In the genomic region with DNA sequence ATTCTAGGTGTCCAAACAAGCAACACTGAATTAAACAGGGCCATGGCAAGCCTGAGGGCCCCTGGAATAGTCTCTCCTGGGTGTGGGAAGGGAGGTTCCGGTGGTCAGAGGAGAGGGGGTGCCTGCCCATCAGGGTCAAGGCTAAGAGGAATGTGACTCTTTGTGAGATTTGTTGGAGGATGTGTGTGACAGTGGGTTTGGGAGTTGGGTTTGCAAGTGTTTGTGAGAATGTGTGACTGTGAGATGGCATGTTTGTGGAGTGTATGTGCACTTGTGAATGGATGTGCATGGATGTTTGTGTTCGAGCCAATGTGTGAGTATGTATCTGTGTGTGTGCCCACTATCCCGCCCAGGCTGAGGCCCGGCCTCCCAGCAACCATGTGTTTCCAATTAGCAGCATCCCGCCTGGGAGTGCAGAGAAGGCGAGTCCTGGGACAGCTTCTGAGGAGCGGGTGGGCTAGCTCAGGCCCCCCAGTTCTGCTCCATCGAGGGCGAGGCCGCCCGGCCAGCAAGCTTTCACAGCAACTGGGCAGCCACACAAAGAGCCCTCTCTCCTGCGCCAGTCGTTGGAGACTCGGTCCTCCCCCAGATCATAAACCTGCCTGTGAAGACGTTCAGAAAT, we compare ENCODE assay signal across 25 cellular contexts. TPM values are rescaled to one million over a fixed set of nuclear protein-coding genes. Genes with fewer than 3 reads are reported as not detected.
DNase-seq lines count a peak whose midpoint lies in the region; ATAC-seq, FAIRE-seq and TF ChIP-seq lines count a peak whose summit lies in the region.
"Had no signal": no experiment of that assay in that cellular context is flagged by ENCODE, and none has a peak within 500 bp of the region (broad histone marks: within the 10 kb centered on the region; RNA-seq: fewer than 3 reads in every experiment).

No MANE protein-coding gene starts in this region.

- no peak overlapping the region for H3K4ac ChIP-seq in IMR-90 (ENCODE audit: low read depth, low read length)
- H3K4ac ChIP-seq in H1 (replicated peaks; ENCODE audit: insufficient read length, low read depth, low read length) = no peak overlapping the region

- H3K27me3 ChIP-seq in IMR-90 (ENCODE audit: control insufficient read depth, insufficient read depth, low read length) (peaks cover 2% of the 10 kb centered on the region), H1 (replicated peaks in 1 of 4; ENCODE audit: control insufficient read depth in 3 of 4, extremely low read depth in 1 of 4, insufficient read depth in 3 of 4, low read length in 3 of 4) (peaks cover 97 to 100% (median 99%) of the 10 kb centered on the region in 4 experiments), right lobe of liver (peaks cover 0 to 40% of the 10 kb centered on the region in 2 donors), spleen (replicated peaks in 1 of 7) (peaks cover 5 to 99% (median 89%) of the 10 kb centered on the region in 7 donors)

- dilution Hi-C loops in IMR-90 (cut with HindIII; ENCODE audit: low sequenced_read_pairs, unreplicated experiment) = no loop called here

- no peaks in the 10 kb centered on the region for H4K20me1 ChIP-seq in IMR-90 (ENCODE audit: insufficient read depth, low read length)
- H4K20me1 ChIP-seq in H1 (replicated peaks in 1 of 2; ENCODE audit: control insufficient read depth in 1 of 2, insufficient read depth in 2 of 2, low read length in 2 of 2) = peaks cover 33 to 38% of the 10 kb centered on the region in 2 experiments

- no peak overlapping the region for H3K9ac ChIP-seq in IMR-90 (ENCODE audit: low read depth, low read length)
- no peak overlapping the region for H3K9ac ChIP-seq in H1 (replicated peaks in 1 of 4; ENCODE audit: extremely low read depth in 1 of 4, low read depth in 3 of 4, low read length in 3 of 4)

- TF ChIP-seq POLR2A in IMR-90 (IDR thresholded peaks at IDR 0.05; ENCODE audit: low read depth, low read length) = no peak
- no peak for TF ChIP-seq POLR2A in H1 (IDR thresholded peaks at IDR 0.05; ENCODE audit: control extremely low read depth in 1 of 2, low read depth in 2 of 2, low read length in 2 of 2)
- no peak for TF ChIP-seq POLR2A in right lobe of liver (IDR thresholded peaks at IDR 0.05)
- no peak for TF ChIP-seq POLR2A in spleen (IDR thresholded peaks at IDR 0.05)

- no peak overlapping the region for H2BK20ac ChIP-seq in IMR-90 (ENCODE audit: low read depth, low read length)
- no peak overlapping the region for H2BK20ac ChIP-seq in H1 (ENCODE audit: low read length)

- no peak overlapping the region for H2BK120ac ChIP-seq in IMR-90 (ENCODE audit: low read depth, low read length)
- H2BK120ac ChIP-seq in H1 (replicated peaks; ENCODE audit: low read depth, low read length) = no peak overlapping the region

- H3K23me2 ChIP-seq in H1 (ENCODE audit: low read depth, low read length) = peaks cover 6% of the 10 kb centered on the region; the same call in 1 of the 2 replicates

- POLR2A ChIA-PET in IMR-90 (lab: Charles Lee; ENCODE audit: unreplicated experiment) (no interaction called here), H1 (lab: Charles Lee; ENCODE audit: partially characterized antibody) (interaction anchor here (3.4 kb wide), 1 partner anchor 15 kb away, joined by 13 read pairs; no protein-coding TSS in a partner anchor)

- H4K91ac ChIP-seq in IMR-90 (ENCODE audit: insufficient read depth, low read depth, low read length) (no peak overlapping the region), H1 (replicated peaks; ENCODE audit: insufficient read length, low read length) (no peak overlapping the region)

- H2AFZ ChIP-seq in IMR-90 (replicated peaks; ENCODE audit: low read length, poor library complexity) (peak overlapping the region; percentile 18), H1 (ENCODE audit: low read length) (no peak overlapping the region)

- no peaks in the 10 kb centered on the region for H3K9me3 ChIP-seq in IMR-90 (ENCODE audit: control insufficient read depth, insufficient read depth, low read length)
- no peaks in the 10 kb centered on the region; a peak in 1 of 4 replicates for H3K9me3 ChIP-seq in H1 (ENCODE audit: insufficient read depth in 2 of 2, low read depth in 1 of 2, low read length in 1 of 2)
- H3K9me3 ChIP-seq in right lobe of liver = no peaks in the 10 kb centered on the region
- no peaks in the 10 kb centered on the region for H3K9me3 ChIP-seq in spleen
- H3K9me3 ChIP-seq: gastrocnemius medialis had no signal

- H3K9me1 ChIP-seq in IMR-90 (ENCODE audit: insufficient read depth, low read length) = no peaks in the 10 kb centered on the region

- H3K18ac ChIP-seq in IMR-90 (ENCODE audit: low read depth, low read length) (no peak overlapping the region), H1 (ENCODE audit: extremely low read depth, low read length) (no peak overlapping the region)

- 93% methylated on average over 8 of the region's 15 CpGs; no CpG with 5 or more reads in 1 of the 2 experiments for WGBS in IMR-90 (ENCODE audit: extremely low coverage in 2 of 2, insufficient read length in 1 of 2), 2 experiments
- WGBS in H1 (ENCODE audit: extremely low coverage in 1 of 2, insufficient coverage in 1 of 2, insufficient read length in 1 of 2, insufficient replicate concordance in 2 of 2, low coverage in 1 of 2, low lambda C conversion rate in 2 of 2, missing lambda C conversion rate in 1 of 2), 2 experiments = 72% methylated on average over 15 of the region's 15 CpGs; no CpG with 5 or more reads in 1 of the 2 experiments
- WGBS in right lobe of liver (ENCODE audit: insufficient coverage, low coverage, low lambda C conversion rate, missing lambda C conversion rate) = 97% methylated on average over 7 of the region's 15 CpGs
- 92 to 97% (median 96%) methylated on average over 13 to 15 of the region's 15 CpGs for WGBS in spleen, 5 donors

- no peak for ATAC-seq in IMR-90 (ENCODE audit: low read depth)
- no peak for ATAC-seq in right lobe of liver
- ATAC-seq in sciatic nerve = peak; percentile 32
- ATAC-seq in HG03432 (IDR thresholded peaks at IDR 0.05; ENCODE audit: unreplicated experiment) = no peak
- no peak for ATAC-seq in GM21737 (IDR thresholded peaks at IDR 0.05; ENCODE audit: unreplicated experiment)
- ATAC-seq: activated CD4-positive, alpha-beta T cell treated with anti-CD3 and anti-CD28 coated beads for 36 hours; activated T-cell treated with anti-CD3 and anti-CD28 coated beads, Interleukin-2, amount 50 U/mL, for 72 hours; gastrocnemius medialis; left cardiac atrium; naive thymus-derived CD4-positive, alpha-beta T cell; stimulated activated naive B cell treated with anti-CD40 and anti-IgM and Interleukin-4, amounts not matched to agents 10 μg/mL and 1 μg/mL and 100 μg/mL, for 72 hours had no signal

- H2BK12ac ChIP-seq in H1 (ENCODE audit: low read depth, low read length) = 0 out of 2 replicates have a peak overlapping the region, but pooled peaks have one; percentile 17

- H3K56ac ChIP-seq in IMR-90 (ENCODE audit: extremely low read depth, insufficient read depth, low read length) (no peak overlapping the region), H1 (replicated peaks; ENCODE audit: insufficient read length, low read depth, low read length) (no peak overlapping the region)

- no peak for TF ChIP-seq RAD21 in IMR-90 (IDR thresholded peaks at IDR 0.05; ENCODE audit: low read length)
- TF ChIP-seq RAD21 in H1 (IDR thresholded peaks at IDR 0.05 in 1 of 2, conservative IDR thresholded peaks at IDR 0.05 in 1 of 2; ENCODE audit: low read depth in 2 of 2, low read length in 2 of 2) = no peak

- CTCF ChIA-PET in IMR-90 (lab: Yijun Ruan, JAX) (no interaction called here), H1 (lab: Charles Lee; ENCODE audit: partially characterized antibody) (interaction anchor here (2.8 kb wide), 1 partner anchor 10 kb away, joined by 13 read pairs; no protein-coding TSS in a partner anchor)

- H3K27ac ChIP-seq in IMR-90 (ENCODE audit: insufficient read depth, low read length) (no peak overlapping the region), H1 (ENCODE audit: low read depth, low read length) (no peak overlapping the region), right lobe of liver (no peak overlapping the region), spleen (no peak overlapping the region)
- H3K27ac ChIP-seq: epithelial cell of prostate, gastrocnemius medialis, skin epidermis had no signal

- DNase-seq in IMR-90 (no peak), H1 (ENCODE audit: low read depth in 1 of 2, low spot score in 2 of 2) (no peak), right lobe of liver (peak in 2 of 3 donors; percentile 35 to 36), sciatic nerve (ENCODE audit: low spot score) (no peak), spleen (no peak), NCI-H2196 treated with DMSO at 0.1 percent for 48 hours (lab: John Stamatoyannopoulos, UW; ENCODE audit: unreplicated experiment) (no peak)
- DNase-seq: activated CD4-positive, alpha-beta T cell treated with anti-CD3 and anti-CD28 coated beads for 36 hours; activated T-cell treated with anti-CD3 and anti-CD28 coated beads, Interleukin-2, amount 50 U/mL, for 72 hours; CD4-positive, CD25-positive, alpha-beta regulatory T cell; gastrocnemius medialis; HCEC 1CT; left cardiac atrium; MV-4-11; naive thymus-derived CD4-positive, alpha-beta T cell; NCI-H1694; NCI-H2171 treated with DMSO at 0.1 percent for 48 hours; NCI-H526 treated with DMSO at 0.1 percent for 48 hours; Right ventricle myocardium superior; stimulated activated CD4-positive, alpha-beta T cell treated with anti-CD3 and anti-CD28 coated beads, Interleukin-2, amount 100 ng/mL, for 24 hours; stimulated activated naive B cell treated with anti-CD40 and anti-IgM and Interleukin-4, amounts not matched to agents 10 μg/mL and 1 μg/mL and 100 μg/mL, for 72 hours had no signal

- H3K4me1 ChIP-seq in IMR-90 (ENCODE audit: control insufficient read depth, insufficient read depth, low read length) = peaks cover 9% of the 10 kb centered on the region
- H3K4me1 ChIP-seq in H1 (replicated peaks in 1 of 4; ENCODE audit: control insufficient read depth in 3 of 4, insufficient read depth in 4 of 4, low read length in 3 of 4) = peaks cover 0 to 26% (median 18%) of the 10 kb centered on the region in 4 experiments; a peak in 5 of 7 replicates
- H3K4me1 ChIP-seq in right lobe of liver = peaks cover 0 to 18% (median 0%) of the 10 kb centered on the region in 4 donors
- peaks cover 16 to 47% (median 36%) of the 10 kb centered on the region in 6 donors for H3K4me1 ChIP-seq in spleen

- no peak overlapping the region for H3K14ac ChIP-seq in IMR-90 (replicated peaks; ENCODE audit: low read depth, low read length)
- H3K14ac ChIP-seq in H1 (ENCODE audit: insufficient read length) = no peak overlapping the region

- H3K23ac ChIP-seq in IMR-90 (ENCODE audit: low read depth, low read length) (0 out of 2 replicates have a peak overlapping the region, but pooled peaks have one; percentile 48), H1 (ENCODE audit: insufficient read length) (no peak overlapping the region)

- H2AK5ac ChIP-seq in IMR-90 (ENCODE audit: low read depth, low read length) = no peak overlapping the region
- H2AK5ac ChIP-seq in H1 (ENCODE audit: low read depth, low read length) = peak overlapping the region; percentile 82; the same call in 1 of the 2 replicates

- H4K8ac ChIP-seq in IMR-90 (ENCODE audit: low read depth in 2 of 2, low read length in 2 of 2) = no peak overlapping the region
- no peak overlapping the region for H4K8ac ChIP-seq in H1 (ENCODE audit: extremely low read depth, insufficient read depth, low read length)

- in situ Hi-C loops in IMR-90 (cut with MboI; ENCODE audit: low sequenced_read_pairs) = no loop called here

- H4K5ac ChIP-seq in IMR-90 (ENCODE audit: low read depth, low read length) (no peak overlapping the region), H1 (ENCODE audit: insufficient read length, low read depth, low read length) (no peak overlapping the region)

- BruUV-seq in IMR-90 (replicated peaks; lab: Mats Ljungman, UMichigan) = no TSS peak

- H2AK9ac ChIP-seq in IMR-90 (replicated peaks; ENCODE audit: low read depth, low read length, poor library complexity) = no peak overlapping the region

- no peak overlapping the region for H2BK5ac ChIP-seq in IMR-90 (ENCODE audit: low read depth, low read length, poor library complexity, severe bottlenecking)
- H2BK5ac ChIP-seq in H1 (ENCODE audit: low read depth, low read length) = no peak overlapping the region

- no peak overlapping the region for H3K4me2 ChIP-seq in IMR-90 (ENCODE audit: low read depth, low read length)
- H3K4me2 ChIP-seq in H1 (ENCODE audit: insufficient read depth in 1 of 2, low read depth in 2 of 2, low read length in 2 of 2) = no peak overlapping the region

- H3K36me3 ChIP-seq in IMR-90 (ENCODE audit: control insufficient read depth, insufficient read depth, low read length) = peaks cover 8% of the 10 kb centered on the region; the same call in 1 of the 2 replicates
- H3K36me3 ChIP-seq in H1 (ENCODE audit: control insufficient read depth in 2 of 4, insufficient read depth in 4 of 4, low read length in 3 of 4) = peaks cover 0 to 11% (median 0%) of the 10 kb centered on the region in 4 experiments; a peak in 2 of 8 replicates
- H3K36me3 ChIP-seq in right lobe of liver = no peaks in the 10 kb centered on the region
- peaks cover 0 to 20% (median 0%) of the 10 kb centered on the region in 6 donors for H3K36me3 ChIP-seq in spleen
- H3K36me3 ChIP-seq: gastrocnemius medialis had no signal

- no peak for TF ChIP-seq CTCF in IMR-90 (conservative IDR thresholded peaks at IDR 0.05; ENCODE audit: low read depth, low read length)
- TF ChIP-seq CTCF in H1 (IDR thresholded peaks at IDR 0.05; ENCODE audit: control extremely low read depth in 1 of 3, insufficient read depth in 1 of 3, low read depth in 1 of 3, low read length in 3 of 3) = no peak
- no peak for TF ChIP-seq CTCF in right lobe of liver (IDR thresholded peaks at IDR 0.05)
- no peak for TF ChIP-seq CTCF in spleen (IDR thresholded peaks at IDR 0.05 in 8 of 11, conservative IDR thresholded peaks at IDR 0.05 in 3 of 11)

- intact Hi-C loops in IMR-90 (cut with micrococcal nuclease) = no loop called here
- intact Hi-C loops in right lobe of liver (cut with DNase I) = no loop called here
- intact Hi-C loops in sciatic nerve (cut with DNase I) = no loop called here
- intact Hi-C loops in spleen (cut with DNase I; ENCODE audit: low total_unique reads) = no loop called here

- H3K79me1 ChIP-seq in IMR-90 (ENCODE audit: low read depth in 1 of 2, low read length in 2 of 2) (peaks cover 4 to 8% of the 10 kb centered on the region in 2 experiments; a peak in 1 of 4 replicates), H1 (ENCODE audit: low read depth, low read length) (no peaks in the 10 kb centered on the region)

- H2BK15ac ChIP-seq in IMR-90 (ENCODE audit: low read depth, low read length) = no peak overlapping the region
- H2BK15ac ChIP-seq in H1 (ENCODE audit: low read length) = no peak overlapping the region

- H3K79me2 ChIP-seq in H1 (ENCODE audit: control insufficient read depth in 1 of 2, insufficient read depth in 2 of 2, low read length in 2 of 2) = no peaks in the 10 kb centered on the region

- H3K4me3 ChIP-seq in IMR-90 (ENCODE audit: insufficient read depth, low read depth, low read length) (no peak overlapping the region), H1 (ENCODE audit: extremely low read depth in 1 of 4, insufficient read depth in 2 of 4, low read depth in 3 of 4, low read length in 4 of 4) (no peak overlapping the region), right lobe of liver (no peak overlapping the region), spleen (no peak overlapping the region)
- H3K4me3 ChIP-seq: gastrocnemius medialis, skin epidermis had no signal

- no peak for FAIRE-seq in H1 (lab: Jason Lieb, UNC)
- FAIRE-seq: astrocyte had no signal

- TF ChIP-seq EP300 in H1 (IDR thresholded peaks at IDR 0.05; ENCODE audit: borderline replicate concordance in 1 of 2, low read depth in 2 of 2, low read length in 2 of 2) = no peak

RNA-seq across cellular contexts. Expression of gene FOXC1, which starts 12.6 kb away (rescaled TPM):
- total RNA-seq in IMR-90 (2012; rRNA removed) (1.3 and 1.9 TPM in 2 replicates), right lobe of liver (under 1 TPM; 0.24 to 0.87 (median 0.50) TPM), sciatic nerve (61.8 TPM), spleen (1 to 10 TPM in 1 of 7 donors, under 1 TPM in 6; 0.37 to 1.1 (median 0.58) TPM)
- polyA plus RNA-seq in IMR-90 (2012; rRNA removed) (4.0 and 4.7 TPM in 2 replicates), H1 (2011; rRNA removed) (0.05 TPM in 1 of 2 replicates, not detected in the other), spleen (under 1 TPM; 0.20 to 0.67 (median 0.53) TPM)
- polyA plus RNA-seq in IMR-90 (2012; cell fraction: cytosol; rRNA removed) = 3.4 and 6.3 TPM in 2 replicates
- 6.5 and 7.2 TPM in 2 replicates for polyA plus RNA-seq in IMR-90 (2012; cell fraction: nucleus; rRNA removed; ENCODE audit: low replicate concordance)
- 0.13 and 0.22 TPM in 2 replicates for total RNA-seq in H1 (2021; fragmentation: NEBNext Ultra II Directional; extraction: Animal tissue kit (Norgen Biotek cat#: 25700))
- polyA plus RNA-seq in H1 (2011; cell fraction: cytosol; rRNA removed) = 0.09 TPM
- polyA plus RNA-seq in H1 (2011; cell fraction: nucleus; rRNA removed) = 0.03 TPM
- polyA plus RNA-seq in H1 (2012, experiment 1 of 2) = 0.05 to 0.07 TPM in 2 of 4 replicates, not detected in the others
- polyA plus RNA-seq in H1 (2012, experiment 2 of 2) = 0.13 TPM
- polyA plus RNA-seq in H1 (2013, experiment 1 of 2) = 0.10 TPM
- 0.06 TPM for polyA plus RNA-seq in H1 (2013, experiment 2 of 2)
- 0.10 TPM in 1 of 2 replicates, not detected in the other for polyA minus RNA-seq in H1 (2011; rRNA and poly(A)+ RNA removed)
- polyA minus RNA-seq in H1 (2011; cell fraction: cytosol; rRNA and poly(A)+ RNA removed) = not detected
- polyA minus RNA-seq in H1 (2011; cell fraction: nucleus; rRNA and poly(A)+ RNA removed) = 0.40 TPM
- total RNA-seq: CD4-positive, CD25-positive, alpha-beta regulatory T cell; naive thymus-derived CD4-positive, alpha-beta T cell had no signal
- polyA plus RNA-seq: CD4-positive, CD25-positive, alpha-beta regulatory T cell; naive thymus-derived CD4-positive, alpha-beta T cell had no signal

Comparison
In these comparisons a context has a peak if more than half of its experiments do, and no peak if none do; other contexts are left out.
1. DNase-seq: peak in right lobe of liver (2 of 3); none in IMR-90 (single experiment), H1 (0 of 2), sciatic nerve (single experiment), spleen (single experiment) and NCI-H2196 treated with DMSO at 0.1 percent for 48 hours (single experiment).
2. RNA of gene FOXC1, which starts 12.6 kb away (total RNA-seq): 61.8 TPM in sciatic nerve (single experiment); 1.3 to 1.9 TPM in IMR-90, 0.24 to 0.87 TPM in right lobe of liver, 0.37 to 1.1 TPM in spleen and 0.13 to 0.22 TPM in H1; every median in the first group is over 10 times any median in the second.